1 cellular context compared by ENCODE assay signal in the genomic region with DNA sequence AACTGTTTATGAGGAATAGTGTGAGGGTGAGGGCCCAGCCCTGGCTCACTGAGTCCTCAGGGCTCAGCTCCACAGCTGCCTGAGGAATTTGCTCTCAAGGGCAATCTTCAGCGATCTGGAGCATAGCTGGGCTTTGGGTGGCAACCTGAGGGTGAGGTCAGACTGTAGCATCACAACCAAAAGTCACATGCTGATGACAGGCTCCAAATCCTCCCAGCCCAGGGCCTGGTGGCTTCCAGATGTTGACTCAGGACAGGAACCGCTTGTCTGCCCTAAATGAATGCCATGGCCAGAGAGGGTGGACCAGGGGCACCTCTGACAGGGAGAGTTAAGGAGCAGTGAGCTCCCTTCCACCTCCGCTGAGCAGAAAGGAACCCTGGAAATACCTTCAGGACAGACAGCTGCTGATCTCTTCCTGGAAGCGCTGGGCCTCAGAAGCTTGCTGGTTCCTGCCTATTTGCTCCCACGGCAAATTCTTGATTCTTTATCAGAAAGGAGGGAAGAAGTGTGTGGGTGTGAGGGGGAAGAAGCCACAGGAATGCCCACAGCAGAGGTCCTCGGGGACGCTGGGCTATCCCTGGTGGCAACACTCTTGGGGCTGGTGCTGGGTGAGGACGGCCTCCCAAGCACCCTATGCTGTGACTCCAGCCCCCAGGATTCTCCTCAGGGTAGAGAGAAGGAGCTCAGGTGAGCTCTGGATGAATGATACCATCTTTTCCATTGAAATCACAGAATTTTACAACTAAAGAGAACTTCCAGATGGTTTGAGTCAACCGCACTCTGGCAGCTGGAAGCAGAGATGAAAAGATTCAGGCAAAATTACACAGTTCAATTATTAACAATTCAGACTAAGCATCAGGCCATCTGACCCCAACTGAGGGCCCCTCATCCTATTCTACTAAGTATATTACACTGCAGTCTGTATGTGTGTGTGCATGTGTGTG.
TF ChIP-seq lines count a peak whose summit lies in the region.

No MANE protein-coding gene starts in this region.

TF ChIP-seq in HCT116, 20 proteins besides CTCF, POLR2A, EP300 and RAD21:
- TF ChIP-seq, protein P1, sequence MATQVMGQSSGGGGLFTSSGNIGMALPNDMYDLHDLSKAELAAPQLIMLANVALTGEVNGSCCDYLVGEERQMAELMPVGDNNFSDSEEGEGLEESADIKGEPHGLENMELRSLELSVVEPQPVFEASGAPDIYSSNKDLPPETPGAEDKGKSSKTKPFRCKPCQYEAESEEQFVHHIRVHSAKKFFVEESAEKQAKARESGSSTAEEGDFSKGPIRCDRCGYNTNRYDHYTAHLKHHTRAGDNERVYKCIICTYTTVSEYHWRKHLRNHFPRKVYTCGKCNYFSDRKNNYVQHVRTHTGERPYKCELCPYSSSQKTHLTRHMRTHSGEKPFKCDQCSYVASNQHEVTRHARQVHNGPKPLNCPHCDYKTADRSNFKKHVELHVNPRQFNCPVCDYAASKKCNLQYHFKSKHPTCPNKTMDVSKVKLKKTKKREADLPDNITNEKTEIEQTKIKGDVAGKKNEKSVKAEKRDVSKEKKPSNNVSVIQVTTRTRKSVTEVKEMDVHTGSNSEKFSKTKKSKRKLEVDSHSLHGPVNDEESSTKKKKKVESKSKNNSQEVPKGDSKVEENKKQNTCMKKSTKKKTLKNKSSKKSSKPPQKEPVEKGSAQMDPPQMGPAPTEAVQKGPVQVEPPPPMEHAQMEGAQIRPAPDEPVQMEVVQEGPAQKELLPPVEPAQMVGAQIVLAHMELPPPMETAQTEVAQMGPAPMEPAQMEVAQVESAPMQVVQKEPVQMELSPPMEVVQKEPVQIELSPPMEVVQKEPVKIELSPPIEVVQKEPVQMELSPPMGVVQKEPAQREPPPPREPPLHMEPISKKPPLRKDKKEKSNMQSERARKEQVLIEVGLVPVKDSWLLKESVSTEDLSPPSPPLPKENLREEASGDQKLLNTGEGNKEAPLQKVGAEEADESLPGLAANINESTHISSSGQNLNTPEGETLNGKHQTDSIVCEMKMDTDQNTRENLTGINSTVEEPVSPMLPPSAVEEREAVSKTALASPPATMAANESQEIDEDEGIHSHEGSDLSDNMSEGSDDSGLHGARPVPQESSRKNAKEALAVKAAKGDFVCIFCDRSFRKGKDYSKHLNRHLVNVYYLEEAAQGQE (IDR thresholded peaks at IDR 0.05; ENCODE audit: low read depth): no peak
- TF ChIP-seq SIN3A (IDR thresholded peaks at IDR 0.05; ENCODE audit: low read depth) (no peak), EGR1 (IDR thresholded peaks at IDR 0.05; ENCODE audit: low read depth) (no peak), CBX3 (IDR thresholded peaks at IDR 0.05; ENCODE audit: low read depth) (no peak), TCF7L2 (IDR thresholded peaks at IDR 0.05; ENCODE audit: borderline replicate concordance, extremely low read depth, insufficient read depth, insufficient read length) (no peak), ELF1 (IDR thresholded peaks at IDR 0.05; ENCODE audit: borderline replicate concordance, low read depth) (no peak), EZH2 (IDR thresholded peaks at IDR 0.05) (no peak), JUND (IDR thresholded peaks at IDR 0.05) (no peak), ZFX (IDR thresholded peaks at IDR 0.05) (no peak)
- TF ChIP-seq, protein P2, sequence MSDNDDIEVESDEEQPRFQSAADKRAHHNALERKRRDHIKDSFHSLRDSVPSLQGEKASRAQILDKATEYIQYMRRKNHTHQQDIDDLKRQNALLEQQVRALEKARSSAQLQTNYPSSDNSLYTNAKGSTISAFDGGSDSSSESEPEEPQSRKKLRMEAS (IDR thresholded peaks at IDR 0.05): no peak
